ENCODE assay signal across 7 cellular contexts in genomic region chr6:10461850-10462249, GRCh38. TPM values are rescaled to one million over a fixed set of nuclear protein-coding genes. Genes with fewer than 3 reads are reported as not detected.
"Had no signal": no experiment of that assay in that cellular context is flagged by ENCODE, and none has a peak within 500 bp of the region (broad histone marks: within the 10 kb centered on the region; RNA-seq: fewer than 3 reads in every experiment).

No MANE protein-coding gene starts in this region.

- FAIRE-seq: HTR-8/SVneo had no signal

- H3K9me3 ChIP-seq: HAP-1 had no signal

- ATAC-seq: GM23338, HCT116 had no signal

- DNase-seq: H7, KG1 had no signal

- H3K36me3 ChIP-seq: HAP-1 had no signal

- H3K4me2 ChIP-seq: GM23338 had no signal

- H3K4me3 ChIP-seq: GM23338, HAP-1 had no signal

RNA-seq across cellular contexts. Expression of gene TFAP2A, which starts 47.0 kb away (rescaled TPM):
- total RNA-seq: GM23338, H7 had no signal
- polyA plus RNA-seq: GM23338, IgD-negative memory B cell had no signal
